ENCODE assay signal across 8 cellular contexts in the genomic region with DNA sequence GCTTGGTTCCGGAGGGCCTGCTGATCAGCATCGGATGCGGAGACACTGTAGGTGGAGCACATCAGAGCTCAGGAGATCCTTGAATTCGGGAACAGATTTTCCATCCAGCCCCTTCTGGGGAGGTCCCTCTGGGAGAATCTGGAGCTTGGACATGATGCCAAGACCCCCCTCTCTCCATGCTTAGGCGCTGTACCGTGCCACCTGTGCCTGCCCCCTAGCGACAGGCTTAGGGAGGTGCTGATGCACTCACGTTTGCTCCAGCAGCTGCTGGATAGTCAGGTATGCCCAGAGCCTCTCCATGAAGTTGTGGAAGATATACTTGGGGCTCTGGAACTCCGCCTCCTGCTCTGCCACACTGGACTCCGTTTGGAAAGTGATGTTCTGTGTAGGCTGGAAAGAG. TPM values are rescaled to one million over a fixed set of nuclear protein-coding genes. Genes with fewer than 3 reads are reported as not detected.
DNase-seq lines count a peak whose midpoint lies in the region; ATAC-seq and TF ChIP-seq lines count a peak whose summit lies in the region.

No MANE protein-coding gene starts in this region.

- no peak for DNase-seq in CD14-positive monocyte (ENCODE audit: low spot score)
- peak; percentile 36 for DNase-seq in GM19240 (ENCODE audit: insufficient read length, low spot score)
- peak; percentile 34 for DNase-seq in activated CD4-positive, alpha-beta T cell treated with anti-CD3 and anti-CD28 coated beads, Interleukin-2, amount 10 ng/mL, durations not matched to agents 7 days and 5 days
- peak; percentile 74 for DNase-seq in islet precursor cell
- DNase-seq in DMS153 treated with DMSO at 0.1 percent for 48 hours (lab: John Stamatoyannopoulos, UW; ENCODE audit: unreplicated experiment): no peak

- no peaks in the 10 kb centered on the region for H3K9me3 Mint-ChIP-seq in CD14-positive monocyte
- no peaks in the 10 kb centered on the region for H3K9me3 Mint-ChIP-seq in activated CD4-positive, alpha-beta T cell treated with anti-CD3 and anti-CD28 coated beads, Interleukin-2, amount 10 ng/mL, durations not matched to agents 7 days and 5 days

- peak; percentile 66 for TF ChIP-seq CTCF in CD14-positive monocyte (IDR thresholded peaks at IDR 0.05)

- no peak overlapping the region for H3K4me3 Mint-ChIP-seq in CD14-positive monocyte
- H3K4me3 Mint-ChIP-seq in activated CD4-positive, alpha-beta T cell treated with anti-CD3 and anti-CD28 coated beads, Interleukin-2, amount 10 ng/mL, durations not matched to agents 7 days and 5 days: no peak overlapping the region

- peaks cover 0 to 2% (median 1%) of the 10 kb centered on the region in 3 donors for H3K27me3 Mint-ChIP-seq in CD14-positive monocyte (ENCODE audit: low read depth in 3 of 3)
- H3K27me3 Mint-ChIP-seq in activated CD4-positive, alpha-beta T cell treated with anti-CD3 and anti-CD28 coated beads, Interleukin-2, amount 10 ng/mL, durations not matched to agents 7 days and 5 days: no peaks in the 10 kb centered on the region

- POLR2A ChIA-PET in activated CD4-positive, alpha-beta T cell treated with anti-CD3 and anti-CD28 coated beads, Interleukin-2, amount 10 ng/mL, durations not matched to agents 7 days and 5 days (lab: Charles Lee): no interaction called here

- intact Hi-C loops in CD14-positive monocyte (cut with micrococcal nuclease): loop anchor here in 1 of 2 donors (5.0 kb wide), 1 partner anchor 78 kb away; no protein-coding TSS in a partner anchor

- CTCF ChIA-PET in activated CD4-positive, alpha-beta T cell treated with anti-CD3 and anti-CD28 coated beads, Interleukin-2, amount 10 ng/mL, durations not matched to agents 7 days and 5 days (lab: Charles Lee): interaction anchor here (0.5 to 1.7 kb wide), 6 partner anchors 8 to 408 kb away, joined by 3 to 7 read pairs (median 4); no protein-coding TSS in a partner anchor

- no peaks in the 10 kb centered on the region for H3K4me1 Mint-ChIP-seq in CD14-positive monocyte
- H3K4me1 Mint-ChIP-seq in activated CD4-positive, alpha-beta T cell treated with anti-CD3 and anti-CD28 coated beads, Interleukin-2, amount 10 ng/mL, durations not matched to agents 7 days and 5 days: no peaks in the 10 kb centered on the region

- ATAC-seq in GM18519 (IDR thresholded peaks at IDR 0.05; ENCODE audit: low FRiP score, unreplicated experiment) (no peak), GM18867 (IDR thresholded peaks at IDR 0.05; ENCODE audit: unreplicated experiment) (no peak), GM19351 (IDR thresholded peaks at IDR 0.05; ENCODE audit: unreplicated experiment) (no peak)

- peak overlapping the region in 3 of 7 donors; percentile 29 to 69 (median 37) for H3K27ac Mint-ChIP-seq in CD14-positive monocyte
- H3K27ac Mint-ChIP-seq in activated CD4-positive, alpha-beta T cell treated with anti-CD3 and anti-CD28 coated beads, Interleukin-2, amount 10 ng/mL, durations not matched to agents 7 days and 5 days: no peak overlapping the region

- H3K36me3 Mint-ChIP-seq in CD14-positive monocyte: peaks cover 9 to 23% of the 10 kb centered on the region in 2 donors
- no peaks in the 10 kb centered on the region for H3K36me3 Mint-ChIP-seq in activated CD4-positive, alpha-beta T cell treated with anti-CD3 and anti-CD28 coated beads, Interleukin-2, amount 10 ng/mL, durations not matched to agents 7 days and 5 days (ENCODE audit: low read depth)

RNA-seq across cellular contexts. Expression of a gene that starts 9.7 kb away (rescaled TPM):
- under 1 TPM in 1 of 2 donors, not detected in 1; 0.59 TPM for polyA plus RNA-seq in CD14-positive monocyte
- 10 to 100 TPM; 25.5 to 28.6 TPM for total RNA-seq in activated CD4-positive, alpha-beta T cell treated with anti-CD3 and anti-CD28 coated beads, Interleukin-2, amount 10 ng/mL, durations not matched to agents 7 days and 5 days

RNA-seq across cellular contexts. Expression of a gene that starts 14.1 kb away (rescaled TPM):
- polyA plus RNA-seq in CD14-positive monocyte: under 1 TPM in 1 of 2 donors, not detected in 1; 0.29 TPM
- total RNA-seq in activated CD4-positive, alpha-beta T cell treated with anti-CD3 and anti-CD28 coated beads, Interleukin-2, amount 10 ng/mL, durations not matched to agents 7 days and 5 days: 1 to 10 TPM in 1 of 2 experiments, not detected in 1; 2.8 TPM

RNA-seq across cellular contexts. Expression of a gene that starts 26.1 kb away (rescaled TPM):
- polyA plus RNA-seq in CD14-positive monocyte: not detected
- total RNA-seq in activated CD4-positive, alpha-beta T cell treated with anti-CD3 and anti-CD28 coated beads, Interleukin-2, amount 10 ng/mL, durations not matched to agents 7 days and 5 days: not detected

RNA-seq across cellular contexts. Expression of a gene that starts 43.3 kb away (rescaled TPM):
- polyA plus RNA-seq in CD14-positive monocyte: 1 to 10 TPM in 1 of 2 donors, under 1 TPM in 1; 0.75 to 1.3 TPM
- not detected for total RNA-seq in activated CD4-positive, alpha-beta T cell treated with anti-CD3 and anti-CD28 coated beads, Interleukin-2, amount 10 ng/mL, durations not matched to agents 7 days and 5 days

RNA-seq across cellular contexts. Expression of a gene that starts 50.0 kb away (rescaled TPM):
- 10 to 100 TPM; 13.7 to 17.4 TPM for polyA plus RNA-seq in CD14-positive monocyte
- 10 to 100 TPM; 21.4 to 22.2 TPM for total RNA-seq in activated CD4-positive, alpha-beta T cell treated with anti-CD3 and anti-CD28 coated beads, Interleukin-2, amount 10 ng/mL, durations not matched to agents 7 days and 5 days

Comparison
In these comparisons a context has a peak if more than half of its experiments do, and no peak if none do; other contexts are left out.
1. DNase-seq: peak in GM19240 (single experiment), activated CD4-positive, alpha-beta T cell treated with anti-CD3 and anti-CD28 coated beads, Interleukin-2, amount 10 ng/mL, durations not matched to agents 7 days and 5 days (single experiment) and islet precursor cell (single experiment); none in CD14-positive monocyte (single experiment) and DMS153 treated with DMSO at 0.1 percent for 48 hours (single experiment).